In genomic region chr20:44083220-44083933, GRCh38 we compare ENCODE assay signal across 11 cellular contexts.
DNase-seq lines count a peak whose midpoint lies in the region; ATAC-seq and TF ChIP-seq lines count a peak whose summit lies in the region.
"Had no signal": no experiment of that assay in that cellular context is flagged by ENCODE, and none has a peak within 500 bp of the region (broad histone marks: within the 10 kb centered on the region; RNA-seq: fewer than 3 reads in every experiment).

No MANE protein-coding gene starts in this region.

- peaks cover 12% of the 10 kb centered on the region; the same call in 1 of the 2 replicates for H3F3A ChIP-seq in GM23248 (ENCODE audit: insufficient read depth)

- no peak overlapping the region for H3K9ac ChIP-seq in GM23248

- no peaks in the 10 kb centered on the region for H3K79me2 ChIP-seq in GM23248 (ENCODE audit: insufficient read depth)

- peaks cover 21% of the 10 kb centered on the region for H3K4me1 Mint-ChIP-seq in CD4-positive, alpha-beta T cell (ENCODE audit: low read depth)

- no peak overlapping the region for H3K4me3 ChIP-seq in GM23248
- H3K4me3 ChIP-seq in sigmoid colon = no peak overlapping the region
- H3K4me3 ChIP-seq: ascending aorta had no signal

- H3K4me3 Mint-ChIP-seq in CD4-positive, alpha-beta T cell = no peak overlapping the region

- H3K9me2 ChIP-seq in GM23248 (ENCODE audit: insufficient read depth) = no peaks in the 10 kb centered on the region

- no peak for TF ChIP-seq POLR2A in sigmoid colon (IDR thresholded peaks at IDR 0.05)

- POLR2A ChIA-PET in CD4-positive, alpha-beta T cell (lab: Charles Lee) = no interaction called here

- TF ChIP-seq EP300 in sigmoid colon (IDR thresholded peaks at IDR 0.05) = no peak

- H4K20me1 ChIP-seq in GM23248 (ENCODE audit: insufficient read depth) = no peaks in the 10 kb centered on the region

- H3K27ac ChIP-seq in GM23248 = no peak overlapping the region
- peak overlapping the region in 3 of 4 donors; percentile 20 to 45 (median 28) for H3K27ac ChIP-seq in sigmoid colon
- no peak overlapping the region for H3K27ac ChIP-seq in CD4-positive, alpha-beta T cell (ENCODE audit: low read depth, low read length)
- H3K27ac ChIP-seq: ascending aorta had no signal

- no peak for ATAC-seq in GM21390 (IDR thresholded peaks at IDR 0.05; ENCODE audit: unreplicated experiment)
- no peak for ATAC-seq in CD4-positive, alpha-beta T cell (ENCODE audit: poor library complexity)

- intact Hi-C loops in sigmoid colon (cut with DNase I) = loop anchor here (5.0 kb wide), 3 partner anchors 66 to 546 kb away; no protein-coding TSS in a partner anchor
- intact Hi-C loops in CD4-positive, alpha-beta T cell (cut with DNase I, micrococcal nuclease) = loop anchor here in 1 of 2 experiments (5.0 kb wide), 2 partner anchors 156 to 241 kb away; no protein-coding TSS in a partner anchor

- WGBS in GM23248 (ENCODE audit: low coverage in 1 of 2, low lambda C conversion rate in 2 of 2, missing lambda C conversion rate in 2 of 2), 2 experiments = 75 to 78% methylated on average over 10 of the region's 10 CpGs
- WGBS in sigmoid colon, 2 donors = 90 to 91% methylated on average over 10 of the region's 10 CpGs

- in situ Hi-C loops in GM23248 (cut with MboI) = loop anchor here (5.0 to 10.0 kb wide), 2 partner anchors 331 to 549 kb away; no protein-coding TSS in a partner anchor

- H3K9me3 Mint-ChIP-seq in CD4-positive, alpha-beta T cell = no peaks in the 10 kb centered on the region

- H3K27me3 ChIP-seq in GM23248 (replicated peaks; ENCODE audit: insufficient read depth) = no peaks in the 10 kb centered on the region
- H3K27me3 ChIP-seq in sigmoid colon = no peaks in the 10 kb centered on the region
- no peaks in the 10 kb centered on the region for H3K27me3 ChIP-seq in CD4-positive, alpha-beta T cell (ENCODE audit: control insufficient read depth, insufficient read depth, low read length)
- H3K27me3 ChIP-seq: ascending aorta had no signal

- peaks cover 10% of the 10 kb centered on the region for H3K4me1 ChIP-seq in GM23248 (ENCODE audit: insufficient read depth)
- peaks cover 0 to 37% (median 22%) of the 10 kb centered on the region in 4 donors for H3K4me1 ChIP-seq in sigmoid colon

- CTCF ChIA-PET in CD4-positive, alpha-beta T cell (lab: Charles Lee) = interaction anchor here (0.7 to 5.2 kb wide), 4 partner anchors 27 to 333 kb away, joined by 3 to 40 read pairs (median 3); no protein-coding TSS in a partner anchor

- H3K36me3 ChIP-seq in GM23248 (ENCODE audit: low read depth) = no peaks in the 10 kb centered on the region
- no peaks in the 10 kb centered on the region for H3K36me3 ChIP-seq in sigmoid colon
- H3K36me3 ChIP-seq: ascending aorta had no signal

- no peak overlapping the region for H3K4me2 ChIP-seq in GM23248 (ENCODE audit: unreplicated experiment)

- H3K27ac Mint-ChIP-seq in CD4-positive, alpha-beta T cell = no peak overlapping the region

- peak; percentile 63 for DNase-seq in GM23248
- DNase-seq in NCI-H69 (lab: John Stamatoyannopoulos, UW) = peak; percentile 11
- DNase-seq in fibroblast of gingiva (ENCODE audit: low read depth) = peak; percentile 52
- no peak for DNase-seq in sigmoid colon
- no peak for DNase-seq in MV-4-11 (lab: John Stamatoyannopoulos, UW)
- DNase-seq in CD4-positive, alpha-beta T cell = no peak
- DNase-seq: GDM1; NCI-H446 treated with DMSO at 0.1 percent for 48 hours; stimulated activated naive CD4-positive, alpha-beta T cell treated with Interleukin-2 at 50 U/mL for 16 hours had no signal

- H3K27me3 Mint-ChIP-seq in CD4-positive, alpha-beta T cell = no peaks in the 10 kb centered on the region

- H3K36me3 Mint-ChIP-seq in CD4-positive, alpha-beta T cell (ENCODE audit: low read depth) = no peaks in the 10 kb centered on the region

- H3K9me3 ChIP-seq in GM23248 (ENCODE audit: low read depth) (no peaks in the 10 kb centered on the region), sigmoid colon (no peaks in the 10 kb centered on the region)
- no peaks in the 10 kb centered on the region for H3K9me3 ChIP-seq in CD4-positive, alpha-beta T cell (ENCODE audit: control insufficient read depth, low read length)
- H3K9me3 ChIP-seq: ascending aorta had no signal

- TF ChIP-seq CTCF in sigmoid colon (IDR thresholded peaks at IDR 0.05) = no peak
- TF ChIP-seq CTCF in CD4-positive, alpha-beta T cell (IDR thresholded peaks at IDR 0.05) = no peak

- H2AFZ ChIP-seq in GM23248 = no peak overlapping the region

Comparison
In these comparisons a context has a peak if more than half of its experiments do, and no peak if none do; other contexts are left out.
1. DNase-seq: peak in GM23248 (single experiment), NCI-H69 (single experiment) and fibroblast of gingiva (single experiment); none in sigmoid colon (single experiment), MV-4-11 (single experiment) and CD4-positive, alpha-beta T cell (0 of 10).
2. H3K27ac ChIP-seq: peak in sigmoid colon (3 of 4); none in GM23248 (single experiment) and CD4-positive, alpha-beta T cell (single experiment).